In the genomic region with DNA sequence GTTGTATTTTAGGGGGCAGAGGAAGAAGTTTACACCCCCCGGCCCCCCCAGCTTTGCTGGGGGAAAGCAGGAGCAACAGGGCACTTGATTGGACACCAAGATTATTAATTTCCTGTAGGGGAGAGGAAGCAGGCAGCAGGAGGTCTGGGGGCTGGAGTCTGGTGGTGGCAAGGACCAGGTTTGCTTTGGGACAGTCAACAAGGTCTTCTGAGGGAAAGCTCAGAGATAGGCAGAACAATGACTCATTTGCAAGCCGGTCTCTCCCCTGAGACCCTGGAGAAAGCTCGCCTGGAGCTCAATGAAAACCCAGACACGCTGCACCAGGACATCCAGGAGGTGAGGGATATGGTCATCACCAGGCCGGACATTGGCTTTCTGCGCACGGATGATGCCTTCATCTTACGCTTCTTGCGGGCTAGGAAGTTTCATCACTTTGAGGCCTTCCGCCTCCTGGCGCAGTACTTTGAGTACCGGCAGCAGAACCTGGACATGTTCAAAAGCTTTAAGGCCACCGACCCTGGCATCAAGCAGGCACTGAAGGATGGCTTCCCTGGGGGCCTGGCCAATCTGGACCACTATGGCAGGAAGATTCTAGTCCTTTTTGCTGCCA, we compare ENCODE assay signal across 17 cellular contexts. TPM values are rescaled to one million over a fixed set of nuclear protein-coding genes. Genes with fewer than 3 reads are reported as not detected.
"Had no signal": no experiment of that assay in that cellular context is flagged by ENCODE, and none has a peak within 500 bp of the region (broad histone marks: within the 10 kb centered on the region; RNA-seq: fewer than 3 reads in every experiment).

No MANE protein-coding gene starts in this region.

- H3K4me3 ChIP-seq: pancreas, skin epidermis, tibial nerve had no signal

- H3K4me1 ChIP-seq: pancreas had no signal

- H3K36me3 ChIP-seq: heart left ventricle, left ventricle myocardium inferior, pancreas, tibial nerve, vagina had no signal

- H3K4me1 Mint-ChIP-seq: activated CD8-positive, alpha-beta memory T cell treated with anti-CD3 and anti-CD28 coated beads, Interleukin-2, amount 10 ng/mL, durations not matched to agents 7 days and 5 days; memory B cell had no signal

- H3K4me3 Mint-ChIP-seq: activated CD8-positive, alpha-beta memory T cell treated with anti-CD3 and anti-CD28 coated beads, Interleukin-2, amount 10 ng/mL, durations not matched to agents 7 days and 5 days; activated naive CD8-positive, alpha-beta T cell; activated T-cell treated with anti-CD3 and anti-CD28 coated beads, Interleukin-2, amount 50 U/mL, for 4 hours; memory B cell had no signal

- H3K36me3 Mint-ChIP-seq: activated naive CD8-positive, alpha-beta T cell; memory B cell had no signal

- H3K27ac Mint-ChIP-seq: activated CD8-positive, alpha-beta memory T cell treated with anti-CD3 and anti-CD28 coated beads, Interleukin-2, amount 10 ng/mL, durations not matched to agents 7 days and 5 days; activated naive CD8-positive, alpha-beta T cell; memory B cell; nephron had no signal

- H3K9me3 ChIP-seq: heart left ventricle, left ventricle myocardium inferior, pancreas, tibial nerve, vagina had no signal

- H3K27ac ChIP-seq: heart left ventricle, left ventricle myocardium inferior, pancreas, skin epidermis, tibial nerve, vagina had no signal

- ATAC-seq: activated CD8-positive, alpha-beta memory T cell treated with anti-CD3 and anti-CD28 coated beads, Interleukin-2, amount 10 ng/mL, durations not matched to agents 7 days and 5 days; activated T-cell treated with anti-CD3 and anti-CD28 coated beads, Interleukin-2, amount 50 U/mL, for 4 hours; heart left ventricle had no signal

- H3K9me3 Mint-ChIP-seq: activated T-cell treated with anti-CD3 and anti-CD28 coated beads, Interleukin-2, amount 50 U/mL, for 4 hours; memory B cell; nephron had no signal

- DNase-seq: activated CD4-positive, alpha-beta T cell treated with anti-CD3 and anti-CD28 coated beads for 1 hour; activated CD4-positive, alpha-beta T cell treated with anti-CD3 and anti-CD28 coated beads, Interleukin-2, amount 50 U/mL, for 48 hours; activated CD8-positive, alpha-beta memory T cell treated with anti-CD3 and anti-CD28 coated beads, Interleukin-2, amount 10 ng/mL, durations not matched to agents 7 days and 5 days; activated gamma-delta T cell; activated T-cell treated with anti-CD3 and anti-CD28 coated beads, Interleukin-2, amount 50 U/mL, for 4 hours; foreskin melanocyte; heart left ventricle; kidney; left ventricle myocardium inferior; pancreas; T-helper 9 cell had no signal

RNA-seq across cellular contexts. Expression of a gene that starts 1.6 kb away (rescaled TPM):
- total RNA-seq: activated CD8-positive, alpha-beta memory T cell treated with anti-CD3 and anti-CD28 coated beads, Interleukin-2, amount 10 ng/mL, durations not matched to agents 7 days and 5 days; activated T-cell treated with anti-CD3 and anti-CD28 coated beads, Interleukin-2, amount 50 U/mL, for 4 hours; kidney had no signal
